In the genomic region with DNA sequence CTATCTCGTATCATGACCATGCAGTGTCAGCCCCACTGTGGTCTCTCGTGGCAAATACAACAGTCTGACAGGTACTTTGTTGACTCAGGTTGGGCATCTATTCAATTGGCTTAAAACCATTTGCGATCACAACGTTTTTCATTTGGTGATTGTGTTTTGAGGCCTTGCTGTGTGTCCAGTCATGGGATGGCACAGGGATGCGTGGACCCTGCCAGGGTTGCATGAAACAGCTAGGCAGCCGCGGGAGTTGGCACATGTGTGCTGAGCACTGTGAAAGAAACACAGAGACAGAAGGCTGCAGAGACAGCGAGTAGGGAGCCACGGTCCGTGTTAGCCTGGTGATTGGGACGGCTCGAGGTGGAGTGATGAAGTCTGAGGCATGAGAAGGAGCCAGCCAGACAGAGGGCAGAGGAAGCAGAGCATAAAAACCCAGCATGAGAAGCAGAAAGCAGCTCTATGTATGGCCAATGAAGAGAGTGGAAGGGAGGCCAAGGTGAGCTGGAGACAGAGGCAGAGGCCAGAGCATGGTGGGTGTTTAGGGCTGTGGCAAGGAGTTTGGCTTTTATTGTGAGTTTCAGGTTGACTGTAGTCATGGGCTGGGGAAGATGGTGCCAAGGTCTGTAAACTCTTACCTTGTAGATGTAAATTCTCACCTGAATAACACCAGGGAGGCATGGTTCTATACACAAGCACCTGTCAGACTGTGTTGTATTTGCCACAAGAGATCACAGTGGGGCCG, we compare ENCODE assay signal across 17 cellular contexts. TPM values are rescaled to one million over a fixed set of nuclear protein-coding genes. Genes with fewer than 3 reads are reported as not detected.
A peak's percentile ranks its signal among the peaks of the same experiment; 100 is the strongest.
DNase-seq lines count a peak whose midpoint lies in the region; ATAC-seq, FAIRE-seq and TF ChIP-seq lines count a peak whose summit lies in the region.
"Had no signal": no experiment of that assay in that cellular context is flagged by ENCODE, and none has a peak within 500 bp of the region (broad histone marks: within the 10 kb centered on the region; RNA-seq: fewer than 3 reads in every experiment).

No MANE protein-coding gene starts in this region.

- WGBS in K562 (ENCODE audit: insufficient coverage, low coverage, missing lambda C conversion rate): 41% methylated on average over 13 of the region's 13 CpGs

- no TSS peak for BruUV-seq in K562 (replicated peaks; lab: Mats Ljungman, UMichigan)

- no peaks in the 10 kb centered on the region for H3K9me3 Mint-ChIP-seq in CD4-positive, CD25-positive, alpha-beta regulatory T cell
- H3K9me3 Mint-ChIP-seq in progenitor cell of endocrine pancreas (ENCODE audit: low read depth): no peaks in the 10 kb centered on the region
- H3K9me3 Mint-ChIP-seq: effector memory CD8-positive, alpha-beta T cell had no signal

- POLR2A ChIA-PET in K562 (lab: Yijun Ruan, JAX): no interaction called here

- no peak for TF ChIP-seq EP300 in K562 (IDR thresholded peaks at IDR 0.05; ENCODE audit: low read length)

- TF ChIP-seq CTCF in K562 (IDR thresholded peaks at IDR 0.05 in 2 of 3, conservative IDR thresholded peaks at IDR 0.05 in 1 of 3; ENCODE audit: insufficient read depth in 2 of 3, low read depth in 1 of 3, low read length in 3 of 3) (no peak), progenitor cell of endocrine pancreas (IDR thresholded peaks at IDR 0.05; ENCODE audit: unreplicated experiment) (no peak), mucosa of descending colon (IDR thresholded peaks at IDR 0.05) (no peak)

- peak overlapping the region; percentile 20 to 82 (median 78) for H3K27ac Mint-ChIP-seq in CD4-positive, CD25-positive, alpha-beta regulatory T cell
- peak overlapping the region; percentile 6 for H3K27ac Mint-ChIP-seq in progenitor cell of endocrine pancreas

- no peak for FAIRE-seq in K562 (lab: Jason Lieb, UNC)
- FAIRE-seq: bronchial epithelial cell had no signal

- CTCF ChIA-PET in K562 (lab: Yijun Ruan, JAX; ENCODE audit: low intra/inter-chr PET ratio): no interaction called here

- H3K4me1 Mint-ChIP-seq in CD4-positive, CD25-positive, alpha-beta regulatory T cell: peaks cover 9 to 55% (median 30%) of the 10 kb centered on the region in 4 donors
- H3K4me1 Mint-ChIP-seq in progenitor cell of endocrine pancreas (ENCODE audit: low read depth): peaks cover 23% of the 10 kb centered on the region

- peak overlapping the region; percentile 29 for H3K27ac ChIP-seq in CD4-positive, CD25-positive, alpha-beta regulatory T cell (ENCODE audit: insufficient read depth, low read length, poor library complexity, severe bottlenecking)
- H3K27ac ChIP-seq in K562 (ENCODE audit: extremely low read depth, low read depth, low read length): no peak overlapping the region

- intact Hi-C loops in K562 (cut with micrococcal nuclease) (no loop called here), mucosa of descending colon (cut with DNase I, micrococcal nuclease) (no loop called here)

- no peak overlapping the region for H3K4me2 ChIP-seq in K562 (ENCODE audit: insufficient read depth, low read length)

- peak overlapping the region; percentile 46 for H3K4me3 ChIP-seq in CD4-positive, CD25-positive, alpha-beta regulatory T cell (ENCODE audit: low read depth, low read length)
- H3K4me3 ChIP-seq in K562 (no peak overlapping the region), mucosa of descending colon (no peak overlapping the region)

- peak in 1 of 2 donors; percentile 34 for ATAC-seq in CD4-positive, CD25-positive, alpha-beta regulatory T cell (ENCODE audit: low read depth in 2 of 2)
- ATAC-seq in GM19463 (IDR thresholded peaks at IDR 0.05; ENCODE audit: unreplicated experiment) (peak; percentile 46), K562 (no peak; the same call in 2 of the 3 replicates), mucosa of descending colon (no peak), HG02678 (IDR thresholded peaks at IDR 0.05; ENCODE audit: unreplicated experiment) (no peak)
- ATAC-seq: effector memory CD8-positive, alpha-beta T cell; left cardiac atrium had no signal

- H3K4me1 ChIP-seq in CD4-positive, CD25-positive, alpha-beta regulatory T cell (ENCODE audit: control insufficient read depth, insufficient read depth, low read length, poor library complexity, severe bottlenecking): peaks cover 30% of the 10 kb centered on the region
- H3K4me1 ChIP-seq in K562 (replicated peaks in 1 of 2; ENCODE audit: control insufficient read depth in 2 of 2, insufficient read depth in 2 of 2, low read length in 2 of 2): peaks cover 0 to 6% of the 10 kb centered on the region in 2 experiments; a peak in 3 of 5 replicates
- peaks cover 12% of the 10 kb centered on the region for H3K4me1 ChIP-seq in mucosa of descending colon (ENCODE audit: low read depth)

- H3K9ac ChIP-seq in K562 (ENCODE audit: insufficient read depth in 1 of 2, low read depth in 2 of 2, low read length in 2 of 2): no peak overlapping the region

- H4K20me1 ChIP-seq in K562 (replicated peaks; ENCODE audit: control insufficient read depth, insufficient read depth, low read length): no peaks in the 10 kb centered on the region

- no peaks in the 10 kb centered on the region for H3K27me3 ChIP-seq in CD4-positive, CD25-positive, alpha-beta regulatory T cell (ENCODE audit: control insufficient read depth, insufficient read depth, low read length)
- H3K27me3 ChIP-seq in K562 (ENCODE audit: control insufficient read depth in 2 of 2, insufficient read depth in 2 of 2, low read length in 2 of 2): no peaks in the 10 kb centered on the region

- H3K4me3 Mint-ChIP-seq in CD4-positive, CD25-positive, alpha-beta regulatory T cell: peak overlapping the region in 3 of 4 donors; percentile 12 to 64 (median 40)
- no peak overlapping the region for H3K4me3 Mint-ChIP-seq in progenitor cell of endocrine pancreas (ENCODE audit: low read depth)
- H3K4me3 Mint-ChIP-seq: effector memory CD8-positive, alpha-beta T cell had no signal

- H3K36me3 ChIP-seq in CD4-positive, CD25-positive, alpha-beta regulatory T cell (ENCODE audit: control insufficient read depth, insufficient read depth, low read length): no peaks in the 10 kb centered on the region
- no peaks in the 10 kb centered on the region for H3K36me3 ChIP-seq in K562 (ENCODE audit: control insufficient read depth, insufficient read depth, low read length)
- no peaks in the 10 kb centered on the region for H3K36me3 ChIP-seq in mucosa of descending colon (ENCODE audit: low read depth)

- in situ Hi-C loops in K562 (cut with MboI) (no loop called here), G401 (cut with HindIII; ENCODE audit: low sequenced_read_pairs) (no loop called here)

- TF ChIP-seq RAD21 in K562 (CRISPR knock-in tag; conservative IDR thresholded peaks at IDR 0.05 in 1 of 2, IDR thresholded peaks at IDR 0.05 in 1 of 2): no peak

- no peak for TF ChIP-seq POLR2A in K562 (conservative IDR thresholded peaks at IDR 0.05)

- no peaks in the 10 kb centered on the region for H3K9me1 ChIP-seq in K562 (ENCODE audit: control insufficient read depth, insufficient read depth, low read length)

- no peaks in the 10 kb centered on the region for H3K27me3 Mint-ChIP-seq in CD4-positive, CD25-positive, alpha-beta regulatory T cell
- H3K27me3 Mint-ChIP-seq in progenitor cell of endocrine pancreas: peaks cover 5% of the 10 kb centered on the region

- H3K36me3 Mint-ChIP-seq in CD4-positive, CD25-positive, alpha-beta regulatory T cell: no peaks in the 10 kb centered on the region
- no peaks in the 10 kb centered on the region for H3K36me3 Mint-ChIP-seq in progenitor cell of endocrine pancreas (ENCODE audit: insufficient read depth)

- H3K79me2 ChIP-seq in K562 (ENCODE audit: control insufficient read depth, insufficient read depth, low read length): no peaks in the 10 kb centered on the region

- peak overlapping the region; percentile 28; the same call in 1 of the 2 replicates for H2AFZ ChIP-seq in K562 (ENCODE audit: low read depth, low read length)

- H3K9me3 ChIP-seq in CD4-positive, CD25-positive, alpha-beta regulatory T cell (ENCODE audit: control insufficient read depth in 2 of 2, low read length in 2 of 2): no peaks in the 10 kb centered on the region
- H3K9me3 ChIP-seq in K562 (replicated peaks; ENCODE audit: control insufficient read depth, insufficient read depth, low read depth, low read length) (no peaks in the 10 kb centered on the region), mucosa of descending colon (no peaks in the 10 kb centered on the region)

- DNase-seq in CD4-positive, CD25-positive, alpha-beta regulatory T cell: peak in 1 of 3 donors; percentile 56
- DNase-seq in K562 (ENCODE audit: extremely low read depth in 1 of 4, low spot score in 3 of 4) (no peak), progenitor cell of endocrine pancreas (ENCODE audit: low spot score, unreplicated experiment) (no peak), mucosa of descending colon (no peak), G401 (ENCODE audit: low spot score) (no peak), COLO668 (lab: John Stamatoyannopoulos, UW; ENCODE audit: unreplicated experiment) (no peak)
- DNase-seq: activated gamma-delta T cell treated with Interleukin-2 at 50 U/mL for 16 hours; AML-193; DMS 273 treated with DMSO at 0.1 percent for 48 hours; effector memory CD8-positive, alpha-beta T cell; Kasumi-1; left cardiac atrium; NCI-H1105 treated with DMSO at 0.1 percent for 48 hours; SHP77 treated with DMSO at 0.1 percent for 48 hours had no signal

TF ChIP-seq in K562, 482 proteins besides CTCF, POLR2A, EP300 and RAD21 (continues in another document):
- no peak for TF ChIP-seq MCM7 (IDR thresholded peaks at IDR 0.05)
- no peak for TF ChIP-seq ZNF384 (IDR thresholded peaks at IDR 0.05; ENCODE audit: low read depth, low read length)

RNA-seq across cellular contexts. Expression of a gene that starts 31.8 kb away (rescaled TPM):
- 11.7 TPM for total RNA-seq in CD4-positive, CD25-positive, alpha-beta regulatory T cell
- polyA plus RNA-seq in CD4-positive, CD25-positive, alpha-beta regulatory T cell: 1 to 10 TPM; 2.0 to 5.6 (median 3.7) TPM
- total RNA-seq in K562 (2011; cell fraction: chromatin; rRNA removed; ENCODE audit: low replicate concordance): 1.9 and 3.7 TPM in 2 replicates
- total RNA-seq in K562 (2011; cell fraction: nucleolus; rRNA removed): 0.83 and 0.92 TPM in 2 replicates
- total RNA-seq in K562 (2011; cell fraction: nucleoplasm; rRNA removed): 2.3 and 4.2 TPM in 2 replicates
- 0.90 and 1.00 TPM in 2 replicates for total RNA-seq in K562 (2014; rRNA removed)
- 1.4 and 2.2 TPM in 2 replicates for total RNA-seq in K562 (2014; rRNA removed; fragmentation: Illumina TruSeq; extraction: Trizol)
- 2.0 and 2.5 TPM in 2 replicates for total RNA-seq in K562 (2015; rRNA removed; fragmentation: Illumina TruSeq; extraction: Trizol)
- total RNA-seq in K562 (2021): 1.6 and 2.5 TPM in 2 replicates
- 1.5 and 3.9 TPM in 2 replicates for polyA plus RNA-seq in K562 (2011; rRNA removed)
- polyA plus RNA-seq in K562 (2011; cell fraction: cytosol; rRNA removed): 1.3 and 1.6 TPM in 2 replicates
- polyA plus RNA-seq in K562 (2011; cell fraction: nucleus; rRNA removed): 0.83 and 1.3 TPM in 2 replicates
- 1.7 and 2.9 TPM in 2 replicates for polyA plus RNA-seq in K562 (2012)
- 2.6 and 2.9 TPM in 2 replicates for polyA plus RNA-seq in K562 (2014; fragmentation: Illumina TruSeq; extraction: Trizol)
- 1 to 10 TPM in 1 of 2 experiments, under 1 TPM in 1; 0.81 to 1.2 TPM for polyA plus RNA-seq in K562 (2014; fragmentation: Nextera tagmentation; extraction: Ambion mirVana)
- 1.6 and 2.5 TPM in 2 replicates for polyA plus RNA-seq in K562 (2014; rRNA removed)
- 1.5 and 2.4 TPM in 2 replicates for polyA minus RNA-seq in K562 (2011; rRNA and poly(A)+ RNA removed)
- polyA minus RNA-seq in K562 (2011; cell fraction: cytosol; rRNA and poly(A)+ RNA removed): 1.1 and 3.4 TPM in 2 replicates
- polyA minus RNA-seq in K562 (2011; cell fraction: nucleus; rRNA and poly(A)+ RNA removed): 0.78 and 0.81 TPM in 2 replicates
- total RNA-seq in progenitor cell of endocrine pancreas: 1.1 and 1.3 TPM in 2 replicates
- 10 to 100 TPM; 17.8 to 40.1 (median 39.1) TPM for total RNA-seq in mucosa of descending colon
- total RNA-seq in G401 (2014; rRNA removed; shearing (Covaris generic)): not detected in 2 replicates
